In the genomic region with DNA sequence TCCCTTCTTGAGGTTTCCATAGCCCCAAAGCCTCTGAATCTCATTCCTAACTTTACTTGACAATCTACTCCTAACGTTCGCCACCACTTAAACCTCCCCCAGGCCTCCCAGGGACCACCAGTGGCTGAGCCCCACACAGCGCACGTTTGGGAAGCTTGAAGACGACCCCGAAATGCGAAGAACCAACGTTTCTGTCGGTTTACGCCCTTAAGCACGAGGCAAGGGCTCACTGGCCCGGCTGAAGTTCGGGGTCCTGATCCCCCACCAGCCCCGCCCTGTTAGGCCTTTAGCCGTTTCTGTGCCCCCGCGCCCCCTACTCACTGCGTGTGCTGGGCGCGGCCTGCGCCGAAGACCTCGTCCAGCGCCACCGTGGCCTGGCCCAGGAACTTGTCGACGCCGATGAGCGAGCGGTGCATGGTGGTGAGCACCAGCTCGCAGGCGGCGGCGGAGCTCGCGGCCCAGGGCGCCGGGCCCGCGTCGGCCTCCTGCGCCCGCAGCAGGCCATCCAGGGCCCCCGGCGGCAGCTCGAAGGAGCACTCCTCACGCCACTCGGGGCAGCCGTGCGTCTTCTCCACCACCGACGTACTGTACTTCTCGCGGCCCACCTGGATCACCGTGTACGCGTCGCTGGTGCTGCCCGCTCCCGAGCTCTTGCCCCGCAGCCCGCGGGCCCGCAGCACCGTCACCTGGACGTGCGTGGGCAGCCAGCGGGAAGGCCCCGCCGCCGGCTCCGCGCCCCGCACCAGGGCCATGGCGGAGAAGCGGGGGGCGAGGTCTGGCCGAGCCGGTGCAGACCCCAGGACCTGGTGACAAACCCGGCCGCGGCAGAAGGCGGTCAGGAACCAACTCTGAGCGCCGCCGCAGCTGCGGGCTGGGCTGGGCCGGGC, we compare ENCODE assay signal across 8 cellular contexts. TPM values are rescaled to one million over a fixed set of nuclear protein-coding genes. Genes with fewer than 3 reads are reported as not detected.
A peak's percentile ranks its signal among the peaks of the same experiment; 100 is the strongest.
DNase-seq lines count a peak whose midpoint lies in the region; ATAC-seq and TF ChIP-seq lines count a peak whose summit lies in the region.

No MANE protein-coding gene starts in this region.

- CTCF ChIA-PET in activated CD4-positive, alpha-beta T cell treated with anti-CD3 and anti-CD28 coated beads, Interleukin-2, amount 10 ng/mL, durations not matched to agents 7 days and 5 days (lab: Charles Lee), result interaction anchor here (0.5 to 1.8 kb wide), 3 partner anchors 65 to 521 kb away, joined by 3 to 6 read pairs (median 3); no protein-coding TSS in a partner anchor
- CTCF ChIA-PET in naive thymus-derived CD4-positive, alpha-beta T cell (lab: Charles Lee), result interaction anchor here (0.5 to 1.5 kb wide), 3 partner anchors 16 to 100 kb away, joined by 3 to 5 read pairs (median 4); no protein-coding TSS in a partner anchor

- H3K27ac ChIP-seq in C4-2B, result peak overlapping the region; percentile 83
- peak overlapping the region; percentile 93 to 97 (median 96) for H3K27ac ChIP-seq in esophagus muscularis mucosa (replicated peaks in 1 of 4)
- peak overlapping the region; percentile 61 for H3K27ac ChIP-seq in naive thymus-derived CD4-positive, alpha-beta T cell (ENCODE audit: low read depth, low read length)
- peak overlapping the region; percentile 78 to 92 for H3K27ac ChIP-seq in aorta (ENCODE audit: low read depth in 1 of 2, low read length in 2 of 2)

- H3K9me3 ChIP-seq in esophagus muscularis mucosa, result no peaks in the 10 kb centered on the region
- no peaks in the 10 kb centered on the region for H3K9me3 ChIP-seq in naive thymus-derived CD4-positive, alpha-beta T cell (ENCODE audit: control insufficient read depth in 2 of 3, low read length in 3 of 3)
- no peaks in the 10 kb centered on the region for H3K9me3 ChIP-seq in aorta (ENCODE audit: control insufficient read depth, low read length)

- peak overlapping the region; percentile 58 for H3K27ac Mint-ChIP-seq in activated CD4-positive, alpha-beta T cell treated with anti-CD3 and anti-CD28 coated beads, Interleukin-2, amount 10 ng/mL, durations not matched to agents 7 days and 5 days
- H3K27ac Mint-ChIP-seq in naive thymus-derived CD4-positive, alpha-beta T cell, result peak overlapping the region in 8 of 9 donors; percentile 41 to 81 (median 74)

- WGBS in esophagus muscularis mucosa, result under 1% methylated on average over 51 of the region's 88 CpGs
- WGBS in aorta, 2 donors, result 0 to 1% methylated on average over 68 to 88 of the region's 88 CpGs

- DNase-seq in HT-29 (ENCODE audit: low spot score), result peak; percentile 43
- DNase-seq in activated CD4-positive, alpha-beta T cell treated with anti-CD3 and anti-CD28 coated beads, Interleukin-2, amount 10 ng/mL, durations not matched to agents 7 days and 5 days, result peak; percentile 13
- no peak for DNase-seq in esophagus muscularis mucosa (ENCODE audit: extremely low spot score)
- peak; percentile 15 to 43 (median 37) for DNase-seq in naive thymus-derived CD4-positive, alpha-beta T cell
- DNase-seq in aorta, result peak; percentile 55 to 79

- POLR2A ChIA-PET in activated CD4-positive, alpha-beta T cell treated with anti-CD3 and anti-CD28 coated beads, Interleukin-2, amount 10 ng/mL, durations not matched to agents 7 days and 5 days (lab: Charles Lee), result no interaction called here
- POLR2A ChIA-PET in naive thymus-derived CD4-positive, alpha-beta T cell (lab: Charles Lee), result interaction anchor here (1.0 to 2.2 kb wide), 3 partner anchors 41 to 101 kb away, joined by 4 to 7 read pairs (median 7); a partner anchor contains a TSS

- H3K4me3 Mint-ChIP-seq in activated CD4-positive, alpha-beta T cell treated with anti-CD3 and anti-CD28 coated beads, Interleukin-2, amount 10 ng/mL, durations not matched to agents 7 days and 5 days, result peak overlapping the region; percentile 79
- H3K4me3 Mint-ChIP-seq in naive thymus-derived CD4-positive, alpha-beta T cell, result peak overlapping the region; percentile 80 to 92 (median 88)

- intact Hi-C loops in esophagus muscularis mucosa (cut with DNase I), result loop anchor here (2.0 kb wide), 1 partner anchor 41 kb away; a partner anchor contains a TSS
- intact Hi-C loops in naive thymus-derived CD4-positive, alpha-beta T cell (cut with micrococcal nuclease), result loop anchor here (1.0 to 5.0 kb wide), 5 partner anchors 41 to 275 kb away; a partner anchor contains a TSS
- intact Hi-C loops in aorta (cut with DNase I), result no loop called here

- H3K36me3 ChIP-seq in esophagus muscularis mucosa (no peaks in the 10 kb centered on the region), aorta (ENCODE audit: control insufficient read depth in 1 of 2, insufficient read depth in 2 of 2, low read length in 1 of 2) (no peaks in the 10 kb centered on the region)
- H3K36me3 ChIP-seq in naive thymus-derived CD4-positive, alpha-beta T cell (ENCODE audit: control insufficient read depth in 2 of 3, insufficient read depth in 3 of 3, low read length in 3 of 3), result no peaks in the 10 kb centered on the region

- peaks cover 23 to 56% (median 47%) of the 10 kb centered on the region in 4 donors for H3K4me1 ChIP-seq in esophagus muscularis mucosa
- H3K4me1 ChIP-seq in naive thymus-derived CD4-positive, alpha-beta T cell (ENCODE audit: control insufficient read depth in 2 of 2, insufficient read depth in 2 of 2, low read length in 2 of 2), result peaks cover 4 to 13% of the 10 kb centered on the region in 2 donors
- no peaks in the 10 kb centered on the region for H3K4me1 ChIP-seq in aorta (ENCODE audit: control insufficient read depth in 1 of 2, insufficient read depth in 2 of 2, low read length in 2 of 2)

- peak; percentile 57 for TF ChIP-seq POLR2A in esophagus muscularis mucosa (IDR thresholded peaks at IDR 0.05; ENCODE audit: low read depth)

- no peak for TF ChIP-seq CTCF in C4-2B (conservative IDR thresholded peaks at IDR 0.05)
- TF ChIP-seq CTCF in esophagus muscularis mucosa (IDR thresholded peaks at IDR 0.05), result no peak

- peaks cover 30% of the 10 kb centered on the region for H3K4me1 Mint-ChIP-seq in activated CD4-positive, alpha-beta T cell treated with anti-CD3 and anti-CD28 coated beads, Interleukin-2, amount 10 ng/mL, durations not matched to agents 7 days and 5 days
- H3K4me1 Mint-ChIP-seq in naive thymus-derived CD4-positive, alpha-beta T cell, result peaks cover 10 to 34% (median 30%) of the 10 kb centered on the region in 7 donors

- no peaks in the 10 kb centered on the region for H3K36me3 Mint-ChIP-seq in activated CD4-positive, alpha-beta T cell treated with anti-CD3 and anti-CD28 coated beads, Interleukin-2, amount 10 ng/mL, durations not matched to agents 7 days and 5 days (ENCODE audit: low read depth)
- peaks cover 0 to 1% (median 0%) of the 10 kb centered on the region in 5 donors for H3K36me3 Mint-ChIP-seq in naive thymus-derived CD4-positive, alpha-beta T cell

- H3K9me3 Mint-ChIP-seq in activated CD4-positive, alpha-beta T cell treated with anti-CD3 and anti-CD28 coated beads, Interleukin-2, amount 10 ng/mL, durations not matched to agents 7 days and 5 days, result no peaks in the 10 kb centered on the region
- H3K9me3 Mint-ChIP-seq in naive thymus-derived CD4-positive, alpha-beta T cell, result no peaks in the 10 kb centered on the region

- ATAC-seq in GM19372 (IDR thresholded peaks at IDR 0.05; ENCODE audit: low read depth, unreplicated experiment), result peak; percentile 15
- peak; percentile 32 for ATAC-seq in naive thymus-derived CD4-positive, alpha-beta T cell
- ATAC-seq in aorta (ENCODE audit: low FRiP score), result peak; percentile 55
- no peak for ATAC-seq in GM18861 (IDR thresholded peaks at IDR 0.05; ENCODE audit: unreplicated experiment)

- no peak for TF ChIP-seq EP300 in esophagus muscularis mucosa (IDR thresholded peaks at IDR 0.05)

- H3K27me3 ChIP-seq in esophagus muscularis mucosa (peaks cover 0 to 3% (median 0%) of the 10 kb centered on the region in 4 donors), aorta (ENCODE audit: control insufficient read depth in 1 of 2, insufficient read depth in 2 of 2, low read length in 1 of 2) (no peaks in the 10 kb centered on the region)
- no peaks in the 10 kb centered on the region for H3K27me3 ChIP-seq in naive thymus-derived CD4-positive, alpha-beta T cell (ENCODE audit: control insufficient read depth in 2 of 2, insufficient read depth in 2 of 2, low read length in 2 of 2)

- H3K4me3 ChIP-seq in esophagus muscularis mucosa (peak overlapping the region; percentile 63 to 97 (median 78)), aorta (ENCODE audit: low read length in 2 of 2) (peak overlapping the region; percentile 80 to 99)
- H3K4me3 ChIP-seq in naive thymus-derived CD4-positive, alpha-beta T cell (ENCODE audit: low read length), result peak overlapping the region; percentile 68

- peaks cover 23% of the 10 kb centered on the region for H3K27me3 Mint-ChIP-seq in activated CD4-positive, alpha-beta T cell treated with anti-CD3 and anti-CD28 coated beads, Interleukin-2, amount 10 ng/mL, durations not matched to agents 7 days and 5 days
- peaks cover 0 to 14% (median 0%) of the 10 kb centered on the region in 5 donors for H3K27me3 Mint-ChIP-seq in naive thymus-derived CD4-positive, alpha-beta T cell

RNA-seq across cellular contexts. Expression of a gene that starts 0.5 kb away (rescaled TPM):
- total RNA-seq in HT-29 (2014; rRNA removed; shearing (Covaris generic)), result 13.9 and 14.6 TPM in 2 replicates
- total RNA-seq in activated CD4-positive, alpha-beta T cell treated with anti-CD3 and anti-CD28 coated beads, Interleukin-2, amount 10 ng/mL, durations not matched to agents 7 days and 5 days, result 1 to 10 TPM; 8.5 to 8.7 TPM
- 10 to 100 TPM; 17.0 to 46.4 (median 38.4) TPM for total RNA-seq in esophagus muscularis mucosa
- 10 to 100 TPM in 3 of 5 experiments, 1 to 10 TPM in 2; 8.6 to 13.2 (median 11.2) TPM for total RNA-seq in naive thymus-derived CD4-positive, alpha-beta T cell
- polyA plus RNA-seq in naive thymus-derived CD4-positive, alpha-beta T cell, result 10 to 100 TPM in 1 of 2 donors, 1 to 10 TPM in 1; 5.6 to 12.0 TPM
- 10 to 100 TPM; 48.7 to 51.5 TPM for total RNA-seq in aorta
- polyA plus RNA-seq in aorta, result 10 to 100 TPM; 14.4 to 23.7 TPM

RNA-seq across cellular contexts. Expression of a gene that starts 40.8 kb away (rescaled TPM):
- total RNA-seq in HT-29 (2014; rRNA removed; shearing (Covaris generic)), result 48.3 and 49.4 TPM in 2 replicates
- total RNA-seq in activated CD4-positive, alpha-beta T cell treated with anti-CD3 and anti-CD28 coated beads, Interleukin-2, amount 10 ng/mL, durations not matched to agents 7 days and 5 days, result 1 to 10 TPM; 7.0 to 10.0 TPM
- total RNA-seq in esophagus muscularis mucosa, result 10 to 100 TPM in 1 of 4 donors, 1 to 10 TPM in 3; 5.8 to 10.0 (median 6.8) TPM
- total RNA-seq in naive thymus-derived CD4-positive, alpha-beta T cell, result 10 to 100 TPM in 3 of 5 experiments, 1 to 10 TPM in 2; 8.8 to 17.4 (median 10.9) TPM
- polyA plus RNA-seq in naive thymus-derived CD4-positive, alpha-beta T cell, result 1 to 10 TPM; 2.2 to 4.4 TPM
- 10 to 100 TPM; 12.6 to 20.7 TPM for total RNA-seq in aorta
- polyA plus RNA-seq in aorta, result 10 to 100 TPM in 1 of 2 donors, 1 to 10 TPM in 1; 6.3 to 17.0 TPM

Comparison
In these comparisons a context has a peak if more than half of its experiments do, and no peak if none do; other contexts are left out.
1. intact Hi-C loops: an anchor here in esophagus muscularis mucosa (2.0 kb wide) and naive thymus-derived CD4-positive, alpha-beta T cell (1.0 to 5.0 kb wide); none called in aorta.